Comparison of ENCODE assay signal across 8 cellular contexts in genomic region chr17:4554441-4554996, GRCh38. TPM values are rescaled to one million over a fixed set of nuclear protein-coding genes. Genes with fewer than 3 reads are reported as not detected.
DNase-seq lines count a peak whose midpoint lies in the region; ATAC-seq and TF ChIP-seq lines count a peak whose summit lies in the region.

No MANE protein-coding gene starts in this region.

- POLR2A ChIA-PET in OCI-LY7 (lab: Charles Lee), result no interaction called here

- no peak for TF ChIP-seq CTCF in GM06990 (IDR thresholded peaks at IDR 0.05; ENCODE audit: insufficient read depth, low read length, poor library complexity, severe bottlenecking)
- no peak for TF ChIP-seq CTCF in OCI-LY7 (conservative IDR thresholded peaks at IDR 0.05; ENCODE audit: low read length)
- no peak for TF ChIP-seq CTCF in esophagus squamous epithelium (IDR thresholded peaks at IDR 0.05)

- H3K27ac ChIP-seq in OCI-LY7 (ENCODE audit: low read depth, low read length, poor library complexity, severe bottlenecking) (peak overlapping the region; percentile 36), esophagus squamous epithelium (peak overlapping the region; percentile 76 to 89 (median 84))

- TSS peak; percentile 56 for BruUV-seq in OCI-LY7 (replicated peaks; lab: Mats Ljungman, UMichigan)

- DNase-seq in GM06990 (ENCODE audit: extremely low read depth, insufficient read length) (peak; percentile 22), OCI-LY7 (ENCODE audit: low spot score) (no peak), esophagus squamous epithelium (lab: John Stamatoyannopoulos, UW) (no peak), posterior vena cava (ENCODE audit: low spot score) (peak; percentile 40), HT-29 (ENCODE audit: low spot score) (no peak)

- no peaks in the 10 kb centered on the region for H3K9me2 ChIP-seq in OCI-LY7 (ENCODE audit: insufficient read depth, low read length)

- H3K9me3 ChIP-seq in OCI-LY7 (ENCODE audit: low read length) (no peaks in the 10 kb centered on the region), esophagus squamous epithelium (no peaks in the 10 kb centered on the region)

- H2AFZ ChIP-seq in OCI-LY7 (ENCODE audit: low read length), result no peak overlapping the region

- CTCF ChIA-PET in OCI-LY7 (lab: Charles Lee; ENCODE audit: unreplicated experiment), result no interaction called here

- no peaks in the 10 kb centered on the region for H4K20me1 ChIP-seq in OCI-LY7 (ENCODE audit: insufficient read depth, low read length)

- H3K4me2 ChIP-seq in OCI-LY7 (ENCODE audit: low read length), result peak overlapping the region; percentile 86

- no peak for TF ChIP-seq POLR2A in esophagus squamous epithelium (IDR thresholded peaks at IDR 0.05)

- peaks cover 27% of the 10 kb centered on the region for H3K36me3 ChIP-seq in GM06990 (ENCODE audit: control insufficient read depth, insufficient read depth, low read length)
- peaks cover 55% of the 10 kb centered on the region for H3K36me3 ChIP-seq in OCI-LY7 (ENCODE audit: insufficient read depth, low read length)
- H3K36me3 ChIP-seq in esophagus squamous epithelium, result peaks cover 14 to 55% (median 36%) of the 10 kb centered on the region in 3 donors

- H3K4me3 ChIP-seq in GM06990 (replicated peaks; ENCODE audit: low read depth, low read length) (peak overlapping the region; percentile 94), OCI-LY7 (ENCODE audit: low read depth, low read length, poor library complexity, severe bottlenecking) (peak overlapping the region; percentile 96), esophagus squamous epithelium (peak overlapping the region; percentile 57 to 94 (median 84))

- H3K79me2 ChIP-seq in OCI-LY7 (ENCODE audit: insufficient read depth, low read depth, low read length), result peaks cover 28% of the 10 kb centered on the region

- ATAC-seq in HG02571 (IDR thresholded peaks at IDR 0.05; ENCODE audit: unreplicated experiment) (no peak), HG02970 (IDR thresholded peaks at IDR 0.05; ENCODE audit: low FRiP score, unreplicated experiment) (no peak), HG03378 (IDR thresholded peaks at IDR 0.05; ENCODE audit: unreplicated experiment) (no peak)

- WGBS in esophagus squamous epithelium, 2 donors, result 10 to 15% methylated on average over 9 to 11 of the region's 18 CpGs

- intact Hi-C loops in OCI-LY7 (cut with micrococcal nuclease; ENCODE audit: unreplicated experiment) (loop anchor here (2.0 kb wide), 2 partner anchors 32 to 134 kb away; no protein-coding TSS in a partner anchor), esophagus squamous epithelium (cut with DNase I) (no loop called here), posterior vena cava (cut with DNase I) (no loop called here)

- peaks cover 25% of the 10 kb centered on the region for H3K4me1 ChIP-seq in OCI-LY7 (ENCODE audit: insufficient read depth, low read length, poor library complexity, severe bottlenecking)
- H3K4me1 ChIP-seq in esophagus squamous epithelium, result peaks cover 12 to 53% (median 22%) of the 10 kb centered on the region in 3 donors

- H3K27me3 ChIP-seq in GM06990 (replicated peaks; ENCODE audit: control insufficient read depth, insufficient read depth, low read length) (no peaks in the 10 kb centered on the region), esophagus squamous epithelium (no peaks in the 10 kb centered on the region)

RNA-seq across cellular contexts. Expression of gene MYBBP1A, which starts 0.7 kb away (rescaled TPM):
- 137 and 142 TPM in 2 replicates for total RNA-seq in OCI-LY7 (2014; rRNA removed; shearing (Covaris generic))
- total RNA-seq in OCI-LY7 (2022) (106 and 131 TPM in 2 replicates), esophagus squamous epithelium (10 to 100 TPM; 32.4 to 70.0 (median 54.4) TPM), posterior vena cava (10 to 100 TPM; 37.9 to 41.0 TPM)
- total RNA-seq in HT-29 (2014; rRNA removed; shearing (Covaris generic)), result 136 and 177 TPM in 2 replicates

RNA-seq across cellular contexts. Expression of gene GGT6, which starts 5.9 kb away (rescaled TPM):
- not detected in 2 replicates for total RNA-seq in OCI-LY7 (2014; rRNA removed; shearing (Covaris generic))
- total RNA-seq in OCI-LY7 (2022), result not detected in 2 replicates
- total RNA-seq in esophagus squamous epithelium, result 100 to 1,000 TPM in 1 of 4 donors, 10 to 100 TPM in 3; 46.0 to 141 (median 68.5) TPM
- not detected for total RNA-seq in posterior vena cava
- 4.8 and 7.0 TPM in 2 replicates for total RNA-seq in HT-29 (2014; rRNA removed; shearing (Covaris generic))

RNA-seq across cellular contexts. Expression of gene SMTNL2, which starts 29.8 kb away (rescaled TPM):
- not detected in 2 replicates for total RNA-seq in OCI-LY7 (2014; rRNA removed; shearing (Covaris generic))
- total RNA-seq in OCI-LY7 (2022) (not detected in 2 replicates), esophagus squamous epithelium (under 1 TPM; 0.41 to 0.76 (median 0.69) TPM), posterior vena cava (1 to 10 TPM; 2.0 to 3.0 TPM)
- not detected in 2 replicates for total RNA-seq in HT-29 (2014; rRNA removed; shearing (Covaris generic))

RNA-seq across cellular contexts. Expression of gene SPNS2, which starts 55.8 kb away (rescaled TPM):
- total RNA-seq in OCI-LY7 (2014; rRNA removed; shearing (Covaris generic)), result 1.1 and 5.4 TPM in 2 replicates
- 1.6 TPM in 2 replicates for total RNA-seq in OCI-LY7 (2022)
- 10 to 100 TPM; 36.8 to 66.6 (median 47.6) TPM for total RNA-seq in esophagus squamous epithelium
- 10 to 100 TPM; 16.2 to 20.9 TPM for total RNA-seq in posterior vena cava
- total RNA-seq in HT-29 (2014; rRNA removed; shearing (Covaris generic)), result 172 and 193 TPM in 2 replicates

Comparison
In these comparisons a context has a peak if more than half of its experiments do, and no peak if none do; other contexts are left out.
1. DNase-seq: peak in GM06990 (single experiment) and posterior vena cava (single experiment); none in OCI-LY7 (single experiment), esophagus squamous epithelium (single experiment) and HT-29 (single experiment).
2. Peak in every context shown above with its lines, with median percentiles within 50 percentile points of each other: H3K4me3 ChIP-seq.